In genomic region chr7:141663081-141663510, GRCh38 we compare ENCODE assay signal across 10 cellular contexts. TPM values are rescaled to one million over a fixed set of nuclear protein-coding genes. Genes with fewer than 3 reads are reported as not detected.
A peak's percentile ranks its signal among the peaks of the same experiment; 100 is the strongest.
DNase-seq lines count a peak whose midpoint lies in the region; TF ChIP-seq lines count a peak whose summit lies in the region.
"Had no signal": no experiment of that assay in that cellular context is flagged by ENCODE, and none has a peak within 500 bp of the region (broad histone marks: within the 10 kb centered on the region; RNA-seq: fewer than 3 reads in every experiment).

No MANE protein-coding gene starts in this region.

- WGBS in mesenchymal stem cell: 97% methylated on average over 4 of the region's 4 CpGs

- DNase-seq in Caki2 (ENCODE audit: low read depth): peak; percentile 78
- DNase-seq in NCI-H460 (ENCODE audit: extremely low read depth, low read depth): peak; percentile 41
- peak; percentile 26 for DNase-seq in choroid plexus epithelial cell (ENCODE audit: low read depth)
- DNase-seq in mucosa of gallbladder (ENCODE audit: low spot score): peak; percentile 44
- DNase-seq in NCI-H2107 treated with DMSO at 0.1 percent for 48 hours (lab: John Stamatoyannopoulos, UW; ENCODE audit: unreplicated experiment): no peak
- no peak for DNase-seq in mesenchymal stem cell
- no peak for DNase-seq in superior temporal gyrus (ENCODE audit: extremely low spot score)
- no peak for DNase-seq in NCI-H2171 (lab: John Stamatoyannopoulos, UW)
- DNase-seq: NCI-H82 had no signal

- H3K27me3 ChIP-seq in mesenchymal stem cell (ENCODE audit: control insufficient read depth in 1 of 2, insufficient read depth in 1 of 2, low read length in 2 of 2): no peaks in the 10 kb centered on the region

- no peak overlapping the region for H3K27ac ChIP-seq in mesenchymal stem cell (ENCODE audit: low read length, poor library complexity, severe bottlenecking)

- no peak overlapping the region for H3K14ac ChIP-seq in mesenchymal stem cell (ENCODE audit: low read length in 2 of 2)

- no peak overlapping the region for H3K23ac ChIP-seq in mesenchymal stem cell (ENCODE audit: low read length in 2 of 2)

- H3K4me2 ChIP-seq in mesenchymal stem cell (ENCODE audit: low read length, poor library complexity, severe bottlenecking): no peak overlapping the region

- H3K79me1 ChIP-seq in mesenchymal stem cell (replicated peaks; ENCODE audit: low read length, poor library complexity, severe bottlenecking): peaks cover 2% of the 10 kb centered on the region

- H3K36me3 ChIP-seq in mesenchymal stem cell (ENCODE audit: control insufficient read depth in 1 of 2, insufficient read depth in 2 of 2, low read depth in 1 of 2, low read length in 2 of 2): peaks cover 47 to 58% of the 10 kb centered on the region in 2 experiments

- no peak overlapping the region for H3K9ac ChIP-seq in mesenchymal stem cell (ENCODE audit: low read length)

- H2BK15ac ChIP-seq in mesenchymal stem cell (ENCODE audit: low read depth, poor library complexity, severe bottlenecking): no peak overlapping the region

- no peak overlapping the region for H2BK120ac ChIP-seq in mesenchymal stem cell (ENCODE audit: low read depth, low read length)

- H3K4me3 ChIP-seq in choroid plexus epithelial cell (ENCODE audit: low read depth, low read length) (no peak overlapping the region), mesenchymal stem cell (ENCODE audit: insufficient read depth in 1 of 2, low read depth in 1 of 2, low read length in 2 of 2) (no peak overlapping the region)

- no peaks in the 10 kb centered on the region for H3K9me3 ChIP-seq in mesenchymal stem cell (ENCODE audit: control insufficient read depth, low read length)

- no peak overlapping the region for H4K91ac ChIP-seq in mesenchymal stem cell (ENCODE audit: low read length)

- no peak overlapping the region for H2BK12ac ChIP-seq in mesenchymal stem cell (ENCODE audit: low read length in 2 of 2)

- no peak for TF ChIP-seq CTCF in choroid plexus epithelial cell (conservative IDR thresholded peaks at IDR 0.05; ENCODE audit: low read depth, low read length)

- no peak overlapping the region for H4K8ac ChIP-seq in mesenchymal stem cell (ENCODE audit: low read length)

- no peak overlapping the region for H2AFZ ChIP-seq in mesenchymal stem cell (ENCODE audit: low read depth, low read length)

- H3K4me1 ChIP-seq in mesenchymal stem cell (ENCODE audit: control insufficient read depth, insufficient read depth, low read depth, low read length): peaks cover 1% of the 10 kb centered on the region

- no peak overlapping the region for H3K4ac ChIP-seq in mesenchymal stem cell (ENCODE audit: low read depth in 1 of 2, low read length in 2 of 2)

- no peak overlapping the region for H3K18ac ChIP-seq in mesenchymal stem cell (ENCODE audit: low read depth in 1 of 2, low read length in 2 of 2)

- in situ Hi-C loops in Caki2 (cut with HindIII; ENCODE audit: low pct_unique_long_range_greater_than_20kb, low sequenced_read_pairs): no loop called here

- no peak overlapping the region for H2AK5ac ChIP-seq in mesenchymal stem cell (ENCODE audit: low read length, severe bottlenecking)

- no peak overlapping the region for H2BK5ac ChIP-seq in mesenchymal stem cell (ENCODE audit: low read depth, low read length, poor library complexity, severe bottlenecking)

RNA-seq across cellular contexts. Expression of gene DENND11, which starts 38.9 kb away (rescaled TPM):
- total RNA-seq in Caki2 (2014; rRNA removed; shearing (Covaris generic); ENCODE audit: low replicate concordance): 1.6 and 1.7 TPM in 2 replicates
- 9.2 and 11.5 TPM in 2 replicates for total RNA-seq in NCI-H460 (2014; rRNA removed; shearing (Covaris generic))
- 16.5 and 22.7 TPM in 2 replicates for polyA plus RNA-seq in NCI-H460 (2014; cell fraction: nucleus; rRNA removed)
- total RNA-seq in mucosa of gallbladder: 23.0 TPM
- polyA plus RNA-seq in mesenchymal stem cell (2013, experiment 1 of 2): 3.3 TPM
- polyA plus RNA-seq in mesenchymal stem cell (2013, experiment 2 of 2): 3.3 TPM

RNA-seq across cellular contexts. Expression of gene WEE2, which starts 45.1 kb away (rescaled TPM):
- total RNA-seq in Caki2 (2014; rRNA removed; shearing (Covaris generic); ENCODE audit: low replicate concordance): not detected in 2 replicates
- total RNA-seq in NCI-H460 (2014; rRNA removed; shearing (Covaris generic)): 0.27 TPM in 1 of 2 replicates, not detected in the other
- polyA plus RNA-seq in NCI-H460 (2014; cell fraction: nucleus; rRNA removed): 0.14 TPM in 1 of 2 replicates, not detected in the other
- total RNA-seq in mucosa of gallbladder: not detected
- polyA plus RNA-seq in mesenchymal stem cell (2013, experiment 1 of 2): not detected
- not detected for polyA plus RNA-seq in mesenchymal stem cell (2013, experiment 2 of 2)
- total RNA-seq: epithelial cell of proximal tubule had no signal

Comparison
In these comparisons a context has a peak if more than half of its experiments do, and no peak if none do; other contexts are left out.
1. DNase-seq: peak in Caki2 (single experiment), NCI-H460 (single experiment), choroid plexus epithelial cell (single experiment) and mucosa of gallbladder (single experiment); none in NCI-H2107 treated with DMSO at 0.1 percent for 48 hours (single experiment), mesenchymal stem cell (single experiment), superior temporal gyrus (single experiment) and NCI-H2171 (single experiment).